ENCODE assay signal across 22 cellular contexts in genomic region chr4:101685126-101685525, GRCh38.
"Had no signal": no experiment of that assay in that cellular context is flagged by ENCODE, and none has a peak within 500 bp of the region (broad histone marks: within the 10 kb centered on the region; RNA-seq: fewer than 3 reads in every experiment).

No MANE protein-coding gene starts in this region.

- H3K36me3 ChIP-seq: left ventricle myocardium inferior, ovary, right atrium auricular region, right lobe of liver, stomach, thyroid gland, transverse colon, upper lobe of left lung, vagina had no signal

- H3K4me3 ChIP-seq: left ventricle myocardium inferior, lung, mucosa of descending colon, ovary, right atrium auricular region, right lobe of liver, smooth muscle cell, stomach, testis, thyroid gland, transverse colon, upper lobe of left lung, vagina had no signal

- DNase-seq: hypothalamus; immature natural killer cell; left ventricle myocardium inferior; midbrain; mucosa of descending colon; naive thymus-derived CD4-positive, alpha-beta T cell; ovary; right lobe of liver; stimulated activated CD4-positive, alpha-beta T cell treated with anti-CD3 and anti-CD28 coated beads, Interleukin-15, amount 100 ng/mL, for 24 hours; stimulated activated CD4-positive, alpha-beta T cell treated with anti-CD3 and anti-CD28 coated beads, Interleukin-2, amount 100 ng/mL, for 24 hours; stimulated activated CD4-positive, alpha-beta T cell treated with anti-CD3 and anti-CD28 coated beads, Interleukin-4, amount 100 ng/mL, for 1 hour; stimulated activated naive B cell treated with anti-CD40 and anti-IgM and Interleukin-4, amounts not matched to agents 10 μg/mL and 1 μg/mL and 100 μg/mL, for 72 hours; stimulated activated naive CD8-positive, alpha-beta T cell treated with anti-CD3 and anti-CD28 coated beads, Interleukin-15, Interleukin-2, amounts not matched to agents 100 U/mL and 50 U/mL, for 24 hours; stomach; testis; thyroid gland; transverse colon; upper lobe of left lung had no signal

- H3K27ac ChIP-seq: left ventricle myocardium inferior, ovary, right atrium auricular region, right lobe of liver, stomach, testis, thyroid gland, transverse colon, upper lobe of left lung, vagina had no signal

- H3K4me1 ChIP-seq: left ventricle myocardium inferior, right atrium auricular region, stomach, testis, thyroid gland, transverse colon, upper lobe of left lung, vagina had no signal

- H3K27me3 ChIP-seq: ovary, right atrium auricular region, right lobe of liver, stomach, testis, thyroid gland, transverse colon, upper lobe of left lung, vagina had no signal
